In genomic region chr22:45006873-45007246, GRCh38 we compare ENCODE assay signal across 10 cellular contexts. TPM values are rescaled to one million over a fixed set of nuclear protein-coding genes. Genes with fewer than 3 reads are reported as not detected.
A peak's percentile ranks its signal among the peaks of the same experiment; 100 is the strongest.
DNase-seq lines count a peak whose midpoint lies in the region; ATAC-seq and TF ChIP-seq lines count a peak whose summit lies in the region.
"Had no signal": no experiment of that assay in that cellular context is flagged by ENCODE, and none has a peak within 500 bp of the region (broad histone marks: within the 10 kb centered on the region; RNA-seq: fewer than 3 reads in every experiment).

No MANE protein-coding gene starts in this region.

- H3K9me3 ChIP-seq in endocrine pancreas (ENCODE audit: control insufficient read depth, low read length) (no peaks in the 10 kb centered on the region), tibial artery (no peaks in the 10 kb centered on the region)
- no peaks in the 10 kb centered on the region for H3K9me3 ChIP-seq in naive thymus-derived CD4-positive, alpha-beta T cell (ENCODE audit: control insufficient read depth in 2 of 3, low read length in 3 of 3)

- peak overlapping the region; percentile 62 for H3K4me3 ChIP-seq in endocrine pancreas (ENCODE audit: control insufficient read depth, insufficient read depth, low read length)
- no peak overlapping the region for H3K4me3 ChIP-seq in naive thymus-derived CD4-positive, alpha-beta T cell (ENCODE audit: low read length)
- H3K4me3 ChIP-seq in tibial artery, result peak overlapping the region; percentile 38 to 52

- H3K4me1 Mint-ChIP-seq in naive thymus-derived CD4-positive, alpha-beta T cell, result peaks cover 7 to 18% (median 17%) of the 10 kb centered on the region in 7 donors

- intact Hi-C loops in naive thymus-derived CD4-positive, alpha-beta T cell (cut with micrococcal nuclease), result no loop called here
- intact Hi-C loops in tibial artery (cut with DNase I; ENCODE audit: low total_unique reads), result no loop called here

- H3K4me1 ChIP-seq in endocrine pancreas (ENCODE audit: control insufficient read depth, insufficient read depth, low read length), result no peaks in the 10 kb centered on the region
- H3K4me1 ChIP-seq in naive thymus-derived CD4-positive, alpha-beta T cell (ENCODE audit: control insufficient read depth in 2 of 2, insufficient read depth in 2 of 2, low read length in 2 of 2), result peaks cover 0 to 10% of the 10 kb centered on the region in 2 donors
- H3K4me1 ChIP-seq in tibial artery, result peaks cover 0 to 49% (median 36%) of the 10 kb centered on the region in 4 donors

- no peak for TF ChIP-seq CTCF in tibial artery (IDR thresholded peaks at IDR 0.05)

- no peaks in the 10 kb centered on the region for H3K36me3 ChIP-seq in endocrine pancreas (ENCODE audit: control insufficient read depth, insufficient read depth, low read length)
- no peaks in the 10 kb centered on the region for H3K36me3 ChIP-seq in naive thymus-derived CD4-positive, alpha-beta T cell (ENCODE audit: control insufficient read depth in 2 of 3, insufficient read depth in 3 of 3, low read length in 3 of 3)
- no peaks in the 10 kb centered on the region for H3K36me3 ChIP-seq in tibial artery

- peaks cover 0 to 4% (median 0%) of the 10 kb centered on the region in 11 donors for H3K9me3 Mint-ChIP-seq in naive thymus-derived CD4-positive, alpha-beta T cell

- H3K27ac Mint-ChIP-seq in naive thymus-derived CD4-positive, alpha-beta T cell, result no peak overlapping the region

- H3K36me3 Mint-ChIP-seq in naive thymus-derived CD4-positive, alpha-beta T cell, result peaks cover 0 to 5% (median 0%) of the 10 kb centered on the region in 5 donors

- ATAC-seq in naive thymus-derived CD4-positive, alpha-beta T cell, result no peak
- ATAC-seq in HG03432 (IDR thresholded peaks at IDR 0.05; ENCODE audit: unreplicated experiment), result no peak

- peak overlapping the region in 8 of 10 donors; percentile 38 to 76 (median 72) for H3K4me3 Mint-ChIP-seq in naive thymus-derived CD4-positive, alpha-beta T cell

- CTCF ChIA-PET in naive thymus-derived CD4-positive, alpha-beta T cell (lab: Charles Lee), result no interaction called here

- H3K27ac ChIP-seq in naive thymus-derived CD4-positive, alpha-beta T cell (ENCODE audit: low read depth, low read length), result no peak overlapping the region
- no peak overlapping the region for H3K27ac ChIP-seq in tibial artery

- H3K9ac ChIP-seq in endocrine pancreas (ENCODE audit: control insufficient read depth, insufficient read depth, low read length), result peak overlapping the region; percentile 26

- POLR2A ChIA-PET in naive thymus-derived CD4-positive, alpha-beta T cell (lab: Charles Lee), result no interaction called here

- H3K27me3 ChIP-seq in endocrine pancreas (ENCODE audit: control insufficient read depth, insufficient read depth, low read length) (no peaks in the 10 kb centered on the region), tibial artery (peaks cover 0 to 92% of the 10 kb centered on the region in 2 donors)
- H3K27me3 ChIP-seq in naive thymus-derived CD4-positive, alpha-beta T cell (ENCODE audit: control insufficient read depth in 2 of 2, insufficient read depth in 2 of 2, low read length in 2 of 2), result peaks cover 0 to 3% of the 10 kb centered on the region in 2 donors

- peak; percentile 43 for DNase-seq in NCI-H82 (lab: John Stamatoyannopoulos, UW)
- no peak for DNase-seq in NCI-H82 treated with DMSO at 0.1 percent for 48 hours (lab: John Stamatoyannopoulos, UW; ENCODE audit: unreplicated experiment)
- no peak for DNase-seq in naive thymus-derived CD4-positive, alpha-beta T cell
- no peak for DNase-seq in tibial artery
- no peak for DNase-seq in kidney tubule cell (ENCODE audit: low spot score)
- no peak for DNase-seq in SW480 (ENCODE audit: low spot score)
- DNase-seq: Kasumi-1, SIG-M5 had no signal

- peaks cover 53 to 67% (median 60%) of the 10 kb centered on the region in 5 donors for H3K27me3 Mint-ChIP-seq in naive thymus-derived CD4-positive, alpha-beta T cell

RNA-seq across cellular contexts. Expression of gene PHF21B, which starts 2.9 kb away (rescaled TPM):
- not detected for total RNA-seq in naive thymus-derived CD4-positive, alpha-beta T cell
- not detected for polyA plus RNA-seq in naive thymus-derived CD4-positive, alpha-beta T cell
